36 cellular contexts compared by ENCODE assay signal in the genomic region with DNA sequence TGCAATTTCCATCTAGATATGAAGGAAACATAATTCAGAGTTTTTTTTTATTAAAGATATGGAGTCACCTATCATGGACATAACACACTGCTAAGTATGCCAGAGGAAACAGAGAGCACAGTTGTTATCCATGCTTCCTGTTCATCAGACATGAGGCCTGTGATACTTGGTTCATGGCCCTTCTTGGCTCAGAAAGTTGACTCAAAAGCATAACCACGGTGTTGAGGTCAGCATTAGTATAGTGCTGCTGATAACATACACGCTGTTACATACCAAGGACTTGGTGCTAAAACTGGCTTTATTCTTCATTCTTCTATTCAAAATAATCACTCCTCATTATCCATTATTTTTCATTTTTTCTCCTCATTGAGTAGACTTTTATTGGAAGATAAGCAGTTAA.
"Had no signal": no experiment of that assay in that cellular context is flagged by ENCODE, and none has a peak within 500 bp of the region (broad histone marks: within the 10 kb centered on the region; RNA-seq: fewer than 3 reads in every experiment).

No MANE protein-coding gene starts in this region.

- FAIRE-seq: astrocyte, TTC549 had no signal

- H3K27ac Mint-ChIP-seq: activated B cell treated with CpG ODN at 0.5 μM for 24 hours; activated CD4-positive, alpha-beta memory T cell treated with anti-CD3 and anti-CD28 coated beads for 36 hours; activated CD4-positive, alpha-beta T cell treated with anti-CD3 and anti-CD28 coated beads, Interleukin-2, amount 10 ng/mL, durations not matched to agents 24 days and 14 days; activated CD8-positive, alpha-beta T cell treated with anti-CD3 and anti-CD28 coated beads for 36 hours; activated naive CD4-positive, alpha-beta T cell treated with anti-CD3 and anti-CD28 coated beads for 36 hours; activated naive CD4-positive, alpha-beta T cell treated with anti-CD3 and anti-CD28 coated beads, Interleukin-2, amount 50 U/mL, for 72 hours; activated naive CD8-positive, alpha-beta T cell treated with anti-CD3 and anti-CD28 coated beads for 36 hours; activated T-cell treated with anti-CD3 and anti-CD28 coated beads, Interleukin-2, amount 50 U/mL, for 72 hours; activated T-helper 1 cell treated with anti-CD3 and anti-CD28 coated beads, Interleukin-12 subunit alpha, Interleukin-12 subunit beta, Interleukin-2, Interleukin-4 antibody, amounts not matched to agents 30 ng/mL and 10 ng/mL and 1 ng/mL, durations not matched to agents 14 hours and 24 hours and 36 hours; activated T-helper 17 cell treated with anti-CD3 and anti-CD28 coated beads, Interleukin-2, amount 50 U/mL, for 72 hours; T-helper 1 cell treated with Interleukin-12 subunit alpha and Interleukin-12 subunit beta and Interleukin-4 antibody, amounts not matched to agents 30 μg/mL and 1 μg/mL, for 36 hours; T-helper 2 cell treated with Interferon-gamma antibody and Interleukin-4, amounts not matched to agents 5 μg/mL and 100 μg/mL, for 36 hours had no signal

- H3K36me3 Mint-ChIP-seq: activated CD4-positive, alpha-beta memory T cell treated with anti-CD3 and anti-CD28 coated beads for 36 hours; activated naive CD4-positive, alpha-beta T cell treated with anti-CD3 and anti-CD28 coated beads, Interleukin-2, amount 50 U/mL, for 72 hours; activated naive CD8-positive, alpha-beta T cell treated with anti-CD3 and anti-CD28 coated beads for 36 hours had no signal

- DNase-seq: activated B cell treated with CpG ODN at 0.5 μM for 24 hours; activated CD4-positive, alpha-beta memory T cell treated with anti-CD3 and anti-CD28 coated beads for 36 hours; activated CD4-positive, alpha-beta T cell treated with anti-CD3 and anti-CD28 coated beads for 4 hours; activated CD4-positive, alpha-beta T cell treated with anti-CD3 and anti-CD28 coated beads, Interleukin-2, amount 10 ng/mL, durations not matched to agents 24 days and 14 days; activated CD4-positive, alpha-beta T cell treated with anti-CD3 and anti-CD28 coated beads, Interleukin-2, amount 50 U/mL, for 1 hour; activated CD4-positive, alpha-beta T cell treated with anti-CD3 and anti-CD28 coated beads, Interleukin-2, amount 50 U/mL, for 4 hours; activated CD4-positive, CD25-positive, alpha-beta regulatory T cell treated with anti-CD3 and anti-CD28 coated beads, Interleukin-2, amount 50 U/mL, for 72 hours; activated CD8-positive, alpha-beta memory T cell treated with anti-CD3 and anti-CD28 coated beads, Interleukin-2, amount 50 U/mL, for 4 hours; activated CD8-positive, alpha-beta T cell treated with anti-CD3 and anti-CD28 coated beads for 36 hours; activated effector memory CD4-positive, alpha-beta T cell treated with anti-CD3 and anti-CD28 coated beads, Interleukin-2, amount 50 U/mL, for 16 hours; activated gamma-delta T cell treated with Interleukin-2 at 50 U/mL for 16 hours; activated naive CD4-positive, alpha-beta T cell; activated naive CD4-positive, alpha-beta T cell treated with anti-CD3 and anti-CD28 coated beads for 36 hours; activated naive CD4-positive, alpha-beta T cell treated with anti-CD3 and anti-CD28 coated beads, Interleukin-2, amount 50 U/mL, for 16 hours; activated naive CD8-positive, alpha-beta T cell treated with anti-CD3 and anti-CD28 coated beads for 36 hours; activated T-cell treated with anti-CD3 and anti-CD28 coated beads for 4 hours; activated T-cell treated with anti-CD3 and anti-CD28 coated beads, Interleukin-2, amount 50 U/mL, for 1 hour; activated T-cell treated with anti-CD3 and anti-CD28 coated beads, Interleukin-2, amount 50 U/mL, for 4 hours; activated T-cell treated with anti-CD3 and anti-CD28 coated beads, Interleukin-2, amount 50 U/mL, for 72 hours; adrenal gland; amniotic stem cell; aorta; body of pancreas; brain microvascular endothelial cell; central memory CD4-positive, alpha-beta T cell; T-helper 1 cell; T-helper 9 cell had no signal

- H3K4me3 Mint-ChIP-seq: activated B cell treated with CpG ODN at 0.5 μM for 24 hours; activated CD4-positive, alpha-beta memory T cell treated with anti-CD3 and anti-CD28 coated beads for 36 hours; activated CD4-positive, alpha-beta T cell treated with anti-CD3 and anti-CD28 coated beads, Interleukin-2, amount 10 ng/mL, durations not matched to agents 24 days and 14 days; activated CD8-positive, alpha-beta T cell treated with anti-CD3 and anti-CD28 coated beads for 36 hours; activated naive CD4-positive, alpha-beta T cell treated with anti-CD3 and anti-CD28 coated beads for 36 hours; activated naive CD8-positive, alpha-beta T cell treated with anti-CD3 and anti-CD28 coated beads for 36 hours; activated T-cell treated with anti-CD3 and anti-CD28 coated beads, Interleukin-2, amount 50 U/mL, for 4 hours; activated T-cell treated with anti-CD3 and anti-CD28 coated beads, Interleukin-2, amount 50 U/mL, for 72 hours; activated T-helper 1 cell treated with anti-CD3 and anti-CD28 coated beads, Interleukin-12 subunit alpha, Interleukin-12 subunit beta, Interleukin-2, Interleukin-4 antibody, amounts not matched to agents 30 ng/mL and 10 ng/mL and 1 ng/mL, durations not matched to agents 14 hours and 24 hours and 36 hours; activated T-helper 17 cell treated with anti-CD3 and anti-CD28 coated beads, Interleukin-2, amount 50 U/mL, for 72 hours; T-helper 1 cell treated with Interleukin-12 subunit alpha and Interleukin-12 subunit beta and Interleukin-4 antibody, amounts not matched to agents 30 μg/mL and 1 μg/mL, for 36 hours; T-helper 2 cell treated with Interferon-gamma antibody and Interleukin-4, amounts not matched to agents 5 μg/mL and 100 μg/mL, for 36 hours had no signal

- H3K27me3 ChIP-seq: adrenal gland, body of pancreas, brain microvascular endothelial cell, breast epithelium had no signal

- H3K9me3 ChIP-seq: adrenal gland, body of pancreas, breast epithelium had no signal

- H3K9me3 Mint-ChIP-seq: activated B cell treated with CpG ODN at 0.5 μM for 24 hours; activated CD4-positive, alpha-beta memory T cell treated with anti-CD3 and anti-CD28 coated beads for 36 hours; activated CD4-positive, alpha-beta T cell treated with anti-CD3 and anti-CD28 coated beads, Interleukin-2, amount 10 ng/mL, durations not matched to agents 24 days and 14 days; activated CD8-positive, alpha-beta T cell treated with anti-CD3 and anti-CD28 coated beads for 36 hours; activated naive CD4-positive, alpha-beta T cell treated with anti-CD3 and anti-CD28 coated beads for 36 hours; activated naive CD8-positive, alpha-beta T cell treated with anti-CD3 and anti-CD28 coated beads for 36 hours; activated T-cell treated with anti-CD3 and anti-CD28 coated beads, Interleukin-2, amount 50 U/mL, for 4 hours; activated T-helper 1 cell treated with anti-CD3 and anti-CD28 coated beads, Interleukin-12 subunit alpha, Interleukin-12 subunit beta, Interleukin-2, Interleukin-4 antibody, amounts not matched to agents 30 ng/mL and 10 ng/mL and 1 ng/mL, durations not matched to agents 14 hours and 24 hours and 36 hours; activated T-helper 17 cell treated with anti-CD3 and anti-CD28 coated beads, Interleukin-2, amount 50 U/mL, for 72 hours; T-helper 1 cell treated with Interleukin-12 subunit alpha and Interleukin-12 subunit beta and Interleukin-4 antibody, amounts not matched to agents 30 μg/mL and 1 μg/mL, for 36 hours had no signal

- ATAC-seq: activated CD8-positive, alpha-beta T cell treated with anti-CD3 and anti-CD28 coated beads for 36 hours; activated naive CD4-positive, alpha-beta T cell treated with anti-CD3 and anti-CD28 coated beads, Interleukin-2, amount 50 U/mL, for 72 hours; activated T-cell treated with anti-CD3 and anti-CD28 coated beads, Interleukin-2, amount 50 U/mL, for 4 hours; activated T-cell treated with anti-CD3 and anti-CD28 coated beads, Interleukin-2, amount 50 U/mL, for 72 hours; activated T-helper 17 cell treated with anti-CD3 and anti-CD28 coated beads, Interleukin-2, amount 50 U/mL, for 72 hours; body of pancreas had no signal

- H3K4me1 ChIP-seq: adrenal gland, body of pancreas, breast epithelium had no signal

- H3K4me1 Mint-ChIP-seq: activated B cell treated with CpG ODN at 0.5 μM for 24 hours; activated CD4-positive, alpha-beta T cell treated with anti-CD3 and anti-CD28 coated beads, Interleukin-2, amount 10 ng/mL, durations not matched to agents 24 days and 14 days; activated naive CD8-positive, alpha-beta T cell treated with anti-CD3 and anti-CD28 coated beads for 36 hours; activated T-helper 17 cell treated with anti-CD3 and anti-CD28 coated beads, Interleukin-2, amount 50 U/mL, for 72 hours had no signal

- H3K4me3 ChIP-seq: adrenal gland, body of pancreas, breast epithelium had no signal

- H3K27me3 Mint-ChIP-seq: activated B cell treated with CpG ODN at 0.5 μM for 24 hours; activated CD4-positive, alpha-beta memory T cell treated with anti-CD3 and anti-CD28 coated beads for 36 hours; activated CD4-positive, alpha-beta T cell treated with anti-CD3 and anti-CD28 coated beads, Interleukin-2, amount 10 ng/mL, durations not matched to agents 24 days and 14 days; activated CD8-positive, alpha-beta T cell treated with anti-CD3 and anti-CD28 coated beads for 36 hours; activated naive CD8-positive, alpha-beta T cell treated with anti-CD3 and anti-CD28 coated beads for 36 hours; activated T-helper 17 cell treated with anti-CD3 and anti-CD28 coated beads, Interleukin-2, amount 50 U/mL, for 72 hours had no signal

- H3K36me3 ChIP-seq: adrenal gland, brain microvascular endothelial cell, breast epithelium had no signal

- H3K27ac ChIP-seq: adrenal gland, body of pancreas, brain microvascular endothelial cell, breast epithelium, VCaP had no signal
